Comparison of ENCODE assay signal across 14 cellular contexts in the genomic region with DNA sequence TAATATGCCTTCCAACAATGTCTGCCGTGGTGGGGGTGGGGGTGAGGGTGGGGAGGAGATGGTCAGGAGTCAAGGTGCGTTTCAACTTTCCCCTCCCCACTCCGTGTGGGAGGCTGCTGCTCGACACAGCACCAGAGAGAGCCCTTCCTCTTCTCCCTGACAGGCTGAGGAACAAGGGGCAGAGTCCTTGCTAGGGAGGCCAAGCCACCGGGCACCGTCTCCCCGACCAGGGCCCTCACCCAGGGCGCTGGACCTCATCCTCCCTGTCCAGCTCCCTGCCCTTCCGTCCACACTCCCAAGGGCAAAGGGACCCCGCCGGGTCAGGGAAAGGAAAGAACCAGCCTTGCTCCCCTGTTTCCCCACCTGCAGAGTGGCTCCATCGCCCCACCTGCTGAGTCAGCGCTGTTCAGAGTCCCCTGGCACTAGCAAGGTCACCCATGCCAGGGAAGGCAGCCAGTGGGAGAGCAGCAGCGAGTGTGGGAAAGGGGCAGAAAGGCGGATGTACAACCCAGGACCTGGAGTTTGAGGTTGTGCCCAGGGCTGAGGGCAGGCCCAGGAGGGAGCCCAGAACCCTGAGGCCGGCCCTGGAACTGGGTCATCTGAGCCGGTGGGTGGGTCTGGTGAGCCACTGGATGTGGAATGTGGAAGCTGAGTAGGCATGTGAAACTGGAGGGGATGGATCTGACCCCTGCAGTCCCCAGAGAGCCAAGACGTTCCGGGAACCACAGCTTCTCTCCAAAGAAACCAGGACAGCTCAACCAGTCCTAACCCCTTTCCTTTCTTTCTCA. TPM values are rescaled to one million over a fixed set of nuclear protein-coding genes. Genes with fewer than 3 reads are reported as not detected.
DNase-seq lines count a peak whose midpoint lies in the region; ATAC-seq, FAIRE-seq and TF ChIP-seq lines count a peak whose summit lies in the region.
"Had no signal": no experiment of that assay in that cellular context is flagged by ENCODE, and none has a peak within 500 bp of the region (broad histone marks: within the 10 kb centered on the region; RNA-seq: fewer than 3 reads in every experiment).

No MANE protein-coding gene starts in this region.

- H4K20me1 ChIP-seq in osteoblast (ENCODE audit: insufficient read depth, low read length) = no peaks in the 10 kb centered on the region

- TF ChIP-seq CTCF in AG10803 (conservative IDR thresholded peaks at IDR 0.05; ENCODE audit: low read length) (no peak), RWPE2 (IDR thresholded peaks at IDR 0.05; ENCODE audit: poor library complexity, severe bottlenecking) (no peak), foreskin fibroblast (IDR thresholded peaks at IDR 0.05; ENCODE audit: low read depth, low read length) (no peak), osteoblast (IDR thresholded peaks at IDR 0.05; ENCODE audit: extremely low read depth, low read depth, low read length) (no peak)

- no peaks in the 10 kb centered on the region for H3K79me2 ChIP-seq in osteoblast (ENCODE audit: insufficient read depth, low read length)

- no peak for FAIRE-seq in GM12891 (lab: Jason Lieb, UNC)

- ATAC-seq in RWPE2 (ENCODE audit: low read depth) (peak; percentile 70), HG02885 (IDR thresholded peaks at IDR 0.05; ENCODE audit: poor library complexity, unreplicated experiment) (no peak)
- ATAC-seq: activated naive CD4-positive, alpha-beta T cell treated with anti-CD3 and anti-CD28 coated beads, Interleukin-2, amount 50 U/mL, for 72 hours had no signal

- H3K4me3 ChIP-seq in AG10803 (ENCODE audit: low read length) (no peak overlapping the region), RWPE2 (ENCODE audit: severe bottlenecking) (no peak overlapping the region), foreskin fibroblast (ENCODE audit: low read depth in 1 of 2, low read length in 2 of 2) (no peak overlapping the region), osteoblast (ENCODE audit: insufficient read depth, low read length) (no peak overlapping the region)

- H3K4me1 ChIP-seq in RWPE2 (ENCODE audit: insufficient read depth, poor library complexity, severe bottlenecking) (no peaks in the 10 kb centered on the region), osteoblast (ENCODE audit: insufficient read depth, low read length) (peaks cover 15% of the 10 kb centered on the region)

- no peak overlapping the region for H3K27ac ChIP-seq in RWPE2 (ENCODE audit: poor library complexity, severe bottlenecking)
- no peak overlapping the region for H3K27ac ChIP-seq in osteoblast (ENCODE audit: low read depth, low read length)

- TF ChIP-seq POLR2A in GM12891 (IDR thresholded peaks at IDR 0.05; ENCODE audit: low read depth, low read length) = no peak

- H3K9me3 ChIP-seq in RWPE2 (ENCODE audit: severe bottlenecking) (no peaks in the 10 kb centered on the region), osteoblast (ENCODE audit: low read depth, low read length) (no peaks in the 10 kb centered on the region)

- DNase-seq in AG10803 (ENCODE audit: low read depth) (peak; percentile 58), RWPE2 (ENCODE audit: low spot score) (no peak), foreskin fibroblast (peak; percentile 52 to 56), osteoblast (ENCODE audit: insufficient read length, low spot score, missing footprints) (peak; percentile 97), NOMO-1 treated with DMSO at 0.1 percent for 48 hours (lab: John Stamatoyannopoulos, UW; ENCODE audit: unreplicated experiment) (no peak), amniotic stem cell (lab: John Stamatoyannopoulos, UW) (no peak), GM12891 (ENCODE audit: insufficient read length, low spot score) (no peak)
- DNase-seq: activated CD4-positive, alpha-beta memory T cell treated with anti-CD3 and anti-CD28 coated beads for 36 hours; AML-193; NK-92 treated with Interleukin-12 subunit alpha and Interleukin-12 subunit beta, amount 100 ng/mL, for 24 hours; stimulated activated CD4-positive, alpha-beta T cell treated with anti-CD3 and anti-CD28 coated beads, Interleukin-4, amount 100 ng/mL, for 24 hours; T-helper 1 cell had no signal

- peak overlapping the region; percentile 60 for H2AFZ ChIP-seq in osteoblast (ENCODE audit: low read length)

- no peaks in the 10 kb centered on the region for H3K36me3 ChIP-seq in RWPE2 (ENCODE audit: low read depth)
- H3K36me3 ChIP-seq in osteoblast (ENCODE audit: insufficient read depth, low read length) = no peaks in the 10 kb centered on the region

- H3K27me3 ChIP-seq in RWPE2 (ENCODE audit: insufficient read depth, poor library complexity, severe bottlenecking) (no peaks in the 10 kb centered on the region), osteoblast (ENCODE audit: insufficient read depth, low read length) (peaks cover under 1% of the 10 kb centered on the region)

- peak overlapping the region; percentile 54 for H3K4me2 ChIP-seq in osteoblast (ENCODE audit: insufficient read depth, low read length)

TF ChIP-seq in GM12891, 5 proteins besides CTCF, POLR2A, EP300 and RAD21:
- TF ChIP-seq SPI1 (IDR thresholded peaks at IDR 0.05; ENCODE audit: low read depth, low read length) (no peak), TAF1 (IDR thresholded peaks at IDR 0.05; ENCODE audit: low read depth, low read length) (no peak)

RNA-seq across cellular contexts. Expression of a gene that starts 47.2 kb away (rescaled TPM):
- 12.7 and 14.5 TPM in 2 replicates for total RNA-seq in osteoblast
- polyA plus RNA-seq in GM12891 (2012; ENCODE audit: low read depth, missing spikeins) = 11.7 TPM

Comparison
In these comparisons a context has a peak if more than half of its experiments do, and no peak if none do; other contexts are left out.
1. DNase-seq: peak in AG10803 (single experiment), foreskin fibroblast (2 of 2) and osteoblast (single experiment); none in RWPE2 (single experiment), NOMO-1 treated with DMSO at 0.1 percent for 48 hours (single experiment), amniotic stem cell (single experiment) and GM12891 (single experiment).